8 cellular contexts compared by ENCODE assay signal in genomic region chr19:9586764-9587163, GRCh38. TPM values are rescaled to one million over a fixed set of nuclear protein-coding genes. Genes with fewer than 3 reads are reported as not detected.
DNase-seq lines count a peak whose midpoint lies in the region; ATAC-seq, FAIRE-seq and TF ChIP-seq lines count a peak whose summit lies in the region.

No MANE protein-coding gene starts in this region.

- H3K4me1 ChIP-seq in Loucy (ENCODE audit: insufficient read depth, low read length, poor library complexity, severe bottlenecking) (peaks cover 9% of the 10 kb centered on the region), RWPE2 (ENCODE audit: insufficient read depth, poor library complexity, severe bottlenecking) (no peaks in the 10 kb centered on the region), foreskin keratinocyte (peaks cover 3% of the 10 kb centered on the region), pancreas (peaks cover 0 to 2% (median 0%) of the 10 kb centered on the region in 3 donors)

- no peak overlapping the region for H3K9ac ChIP-seq in Loucy (ENCODE audit: low read depth, low read length, poor library complexity, severe bottlenecking)

- H3K36me3 ChIP-seq in Loucy (ENCODE audit: insufficient read depth, low read length) (no peaks in the 10 kb centered on the region), RWPE2 (ENCODE audit: low read depth) (peaks cover 9% of the 10 kb centered on the region), pancreas (no peaks in the 10 kb centered on the region)

- H3K36me3 Mint-ChIP-seq in type B pancreatic cell: peaks cover 6% of the 10 kb centered on the region

- FAIRE-seq in D721Med (lab: Jason Lieb, UNC): no peak
- no peak for FAIRE-seq in pancreas (lab: Jason Lieb, UNC)

- WGBS in pancreas, 2 donors: 16 to 18% methylated on average over 7 of the region's 7 CpGs

- no peak overlapping the region for H2AFZ ChIP-seq in Loucy (ENCODE audit: low read length)

- peaks cover 22% of the 10 kb centered on the region for H4K20me1 ChIP-seq in Loucy (ENCODE audit: insufficient read depth, low read length, poor library complexity, severe bottlenecking)

- TF ChIP-seq CTCF in D721Med (IDR thresholded peaks at IDR 0.05; ENCODE audit: insufficient read depth, missing control alignments) (peak; percentile 83), Loucy (conservative IDR thresholded peaks at IDR 0.05; ENCODE audit: low read length) (peak; percentile 76), RWPE2 (IDR thresholded peaks at IDR 0.05; ENCODE audit: poor library complexity, severe bottlenecking) (peak; percentile 95), foreskin keratinocyte (conservative IDR thresholded peaks at IDR 0.05) (peak; percentile 87), pancreas (IDR thresholded peaks at IDR 0.05) (peak in 3 of 4 donors; percentile 17 to 38 (median 18)), type B pancreatic cell (conservative IDR thresholded peaks at IDR 0.05) (peak; percentile 79)

- H3K27me3 ChIP-seq in Loucy (ENCODE audit: insufficient read depth, low read length, poor library complexity, severe bottlenecking): no peaks in the 10 kb centered on the region
- no peaks in the 10 kb centered on the region for H3K27me3 ChIP-seq in RWPE2 (ENCODE audit: insufficient read depth, poor library complexity, severe bottlenecking)
- no peaks in the 10 kb centered on the region for H3K27me3 ChIP-seq in foreskin keratinocyte
- no peaks in the 10 kb centered on the region for H3K27me3 ChIP-seq in pancreas

- H3K9me3 ChIP-seq in Loucy (ENCODE audit: insufficient read depth, low read depth, low read length) (no peaks in the 10 kb centered on the region), RWPE2 (ENCODE audit: severe bottlenecking) (no peaks in the 10 kb centered on the region), pancreas (no peaks in the 10 kb centered on the region)

- H3K4me3 ChIP-seq in Loucy (ENCODE audit: low read length, poor library complexity, severe bottlenecking) (no peak overlapping the region), RWPE2 (ENCODE audit: severe bottlenecking) (no peak overlapping the region), pancreas (no peak overlapping the region)

- intact Hi-C loops in pancreas (cut with DNase I): no loop called here

- ATAC-seq in RWPE2 (ENCODE audit: low read depth) (peak; percentile 77), foreskin keratinocyte (peak; percentile 41), pancreas (peak in 2 of 4 donors; percentile 50 to 57), GM19397 (IDR thresholded peaks at IDR 0.05; ENCODE audit: unreplicated experiment) (no peak)

- H3K4me3 Mint-ChIP-seq in type B pancreatic cell: peak overlapping the region; percentile 6

- peaks cover 21% of the 10 kb centered on the region for H3K27me3 Mint-ChIP-seq in type B pancreatic cell

- peak overlapping the region; percentile 19 for H3K27ac Mint-ChIP-seq in type B pancreatic cell

- H3K79me2 ChIP-seq in Loucy (ENCODE audit: insufficient read depth, low read length): peaks cover 29% of the 10 kb centered on the region

- no peaks in the 10 kb centered on the region for H3F3A ChIP-seq in Loucy (ENCODE audit: low read depth)

- no peak overlapping the region for H3K27ac ChIP-seq in RWPE2 (ENCODE audit: poor library complexity, severe bottlenecking)
- H3K27ac ChIP-seq in foreskin keratinocyte: no peak overlapping the region
- no peak overlapping the region for H3K27ac ChIP-seq in pancreas

- no peaks in the 10 kb centered on the region for H3K9me2 ChIP-seq in Loucy (replicated peaks; ENCODE audit: low read depth, low read length)

- H3K4me2 ChIP-seq in Loucy (ENCODE audit: low read depth, low read length, poor library complexity, severe bottlenecking): no peak overlapping the region

- DNase-seq in D721Med (ENCODE audit: insufficient read length, low spot score): no peak
- DNase-seq in RWPE2 (ENCODE audit: low spot score): no peak
- DNase-seq in activated T-helper 9 cell treated with anti-CD3 and anti-CD28 coated beads, Interleukin-2, amount 50 U/mL, for 16 hours (ENCODE audit: low read depth): peak; percentile 55
- peak; percentile 40 to 70 for DNase-seq in foreskin keratinocyte
- DNase-seq in pancreas: peak in 5 of 6 donors; percentile 25 to 67 (median 45)
- DNase-seq in type B pancreatic cell (ENCODE audit: extremely low spot score, unreplicated experiment): no peak

- H3K4me1 Mint-ChIP-seq in type B pancreatic cell (ENCODE audit: unreplicated experiment): peaks cover 9% of the 10 kb centered on the region

- H3K9me3 Mint-ChIP-seq in type B pancreatic cell: peaks cover 5% of the 10 kb centered on the region

RNA-seq across cellular contexts. Expression of gene ZNF121, which starts 2.5 kb away (rescaled TPM):
- total RNA-seq in foreskin keratinocyte (44.6 and 49.4 TPM in 2 replicates), pancreas (10 to 100 TPM in 5 of 6 donors, 1 to 10 TPM in 1; 9.8 to 17.4 (median 11.1) TPM), type B pancreatic cell (ENCODE audit: low replicate concordance) (58.7 and 60.0 TPM in 2 replicates)
- polyA plus RNA-seq in foreskin keratinocyte (5.2 and 5.9 TPM in 2 replicates), pancreas (1 to 10 TPM; 5.4 to 5.6 TPM)

RNA-seq across cellular contexts. Expression of gene ZNF561, which starts 34.3 kb away (rescaled TPM):
- total RNA-seq in foreskin keratinocyte: 42.5 and 47.8 TPM in 2 replicates
- polyA plus RNA-seq in foreskin keratinocyte: 10.2 and 12.2 TPM in 2 replicates
- total RNA-seq in pancreas: 10 to 100 TPM; 10.3 to 24.6 (median 17.8) TPM
- polyA plus RNA-seq in pancreas: 10 to 100 TPM; 11.7 to 17.0 TPM
- 86.2 and 93.7 TPM in 2 replicates for total RNA-seq in type B pancreatic cell (ENCODE audit: low replicate concordance)

RNA-seq across cellular contexts. Expression of gene ZNF426, which starts 48.3 kb away (rescaled TPM):
- 10.9 and 11.4 TPM in 2 replicates for total RNA-seq in foreskin keratinocyte
- 2.0 TPM in 2 replicates for polyA plus RNA-seq in foreskin keratinocyte
- total RNA-seq in pancreas: 10 to 100 TPM in 1 of 6 donors, 1 to 10 TPM in 5; 3.4 to 10.4 (median 6.0) TPM
- 1 to 10 TPM; 1.8 to 1.9 TPM for polyA plus RNA-seq in pancreas
- total RNA-seq in type B pancreatic cell (ENCODE audit: low replicate concordance): 26.7 and 32.1 TPM in 2 replicates

Comparison
In these comparisons a context has a peak if more than half of its experiments do, and no peak if none do; other contexts are left out.
1. DNase-seq: peak in activated T-helper 9 cell treated with anti-CD3 and anti-CD28 coated beads, Interleukin-2, amount 50 U/mL, for 16 hours (single experiment), foreskin keratinocyte (2 of 2) and pancreas (5 of 6); none in D721Med (single experiment), RWPE2 (single experiment) and type B pancreatic cell (single experiment).
2. CTCF ChIP-seq: peak in every context shown above with its lines; median percentile 95 in RWPE2; 87 in foreskin keratinocyte; 83 in D721Med; 79 in type B pancreatic cell; 76 in Loucy; 18 in pancreas.